ENCODE assay signal across 10 cellular contexts in genomic region chr17:60640503-60640902, GRCh38. TPM values are rescaled to one million over a fixed set of nuclear protein-coding genes. Genes with fewer than 3 reads are reported as not detected.
DNase-seq lines count a peak whose midpoint lies in the region; ATAC-seq, FAIRE-seq and TF ChIP-seq lines count a peak whose summit lies in the region.
"Had no signal": no experiment of that assay in that cellular context is flagged by ENCODE, and none has a peak within 500 bp of the region (broad histone marks: within the 10 kb centered on the region; RNA-seq: fewer than 3 reads in every experiment).

No MANE protein-coding gene starts in this region.

- H2BK120ac ChIP-seq in H1 (replicated peaks; ENCODE audit: low read depth, low read length) = no peak overlapping the region

- no peaks in the 10 kb centered on the region for H3K9me3 Mint-ChIP-seq in activated naive CD4-positive, alpha-beta T cell treated with anti-CD3 and anti-CD28 coated beads, Interleukin-2, amount 50 U/mL, for 72 hours
- no peaks in the 10 kb centered on the region for H3K9me3 Mint-ChIP-seq in activated T-helper 1 cell treated with anti-CD3 and anti-CD28 coated beads, Interleukin-12 subunit alpha, Interleukin-12 subunit beta, Interleukin-2, Interleukin-4 antibody, amounts not matched to agents 30 ng/mL and 10 ng/mL and 1 ng/mL, durations not matched to agents 14 hours and 24 hours and 36 hours
- H3K9me3 Mint-ChIP-seq: T-helper 1 cell treated with Interleukin-12 subunit alpha and Interleukin-12 subunit beta and Interleukin-4 antibody, amounts not matched to agents 30 μg/mL and 1 μg/mL, for 36 hours had no signal

- TF ChIP-seq CTCF in H1 (IDR thresholded peaks at IDR 0.05; ENCODE audit: control extremely low read depth in 1 of 3, insufficient read depth in 1 of 3, low read depth in 1 of 3, low read length in 3 of 3) (peak in 2 of 3 experiments; percentile 32 to 65; a peak in 2 of 4 replicates), retinal pigment epithelial cell (conservative IDR thresholded peaks at IDR 0.05; ENCODE audit: low read depth, low read length) (peak; percentile 65)

- no peak overlapping the region for H2AFZ ChIP-seq in H1 (ENCODE audit: low read length)

- no peak overlapping the region for H3K18ac ChIP-seq in H1 (ENCODE audit: extremely low read depth, low read length)

- no peaks in the 10 kb centered on the region for H3K9me3 ChIP-seq in H1 (ENCODE audit: insufficient read depth in 2 of 2, low read depth in 1 of 2, low read length in 1 of 2)
- H3K9me3 ChIP-seq: BLaER1 had no signal

- WGBS in H1 (ENCODE audit: extremely low coverage in 1 of 2, insufficient coverage in 1 of 2, insufficient read length in 1 of 2, insufficient replicate concordance in 2 of 2, low coverage in 1 of 2, low lambda C conversion rate in 2 of 2, missing lambda C conversion rate in 1 of 2), 2 experiments = 89% methylated on average over 2 of the region's 2 CpGs; no CpG with 5 or more reads in 1 of the 2 experiments

- no peak overlapping the region for H2BK12ac ChIP-seq in H1 (ENCODE audit: low read depth, low read length)

- no peak overlapping the region for H4K91ac ChIP-seq in H1 (replicated peaks; ENCODE audit: insufficient read length, low read length)

- no peaks in the 10 kb centered on the region for H3K4me1 ChIP-seq in H1 (replicated peaks in 1 of 4; ENCODE audit: control insufficient read depth in 3 of 4, insufficient read depth in 4 of 4, low read length in 3 of 4)
- H3K4me1 ChIP-seq: BLaER1 had no signal

- no peak overlapping the region for H3K27ac ChIP-seq in H1 (ENCODE audit: low read depth, low read length)
- H3K27ac ChIP-seq: BLaER1 had no signal

- no peak for TF ChIP-seq EP300 in H1 (IDR thresholded peaks at IDR 0.05; ENCODE audit: borderline replicate concordance in 1 of 2, low read depth in 2 of 2, low read length in 2 of 2)

- TF ChIP-seq POLR2A in H1 (IDR thresholded peaks at IDR 0.05; ENCODE audit: control extremely low read depth in 1 of 2, low read depth in 2 of 2, low read length in 2 of 2) = no peak

- DNase-seq in NCI-H2171 treated with DMSO at 0.1 percent for 48 hours (lab: John Stamatoyannopoulos, UW) (peak; percentile 39), NCI-H2171 (lab: John Stamatoyannopoulos, UW) (no peak), MV-4-11 (lab: John Stamatoyannopoulos, UW) (peak; percentile 19), H1 (ENCODE audit: low read depth in 1 of 2, low spot score in 2 of 2) (no peak), retinal pigment epithelial cell (ENCODE audit: low read depth) (no peak)
- no peak for DNase-seq in activated naive CD4-positive, alpha-beta T cell treated with anti-CD3 and anti-CD28 coated beads, Interleukin-2, amount 50 U/mL, for 72 hours (ENCODE audit: low spot score in 2 of 2)
- DNase-seq in activated T-helper 1 cell treated with anti-CD3 and anti-CD28 coated beads, Interleukin-12 subunit alpha, Interleukin-12 subunit beta, Interleukin-2, Interleukin-4 antibody, amounts not matched to agents 30 ng/mL and 10 ng/mL and 1 ng/mL, durations not matched to agents 14 hours and 24 hours and 36 hours (ENCODE audit: low spot score) = no peak

- H2AK5ac ChIP-seq in H1 (ENCODE audit: low read depth, low read length) = no peak overlapping the region

- peaks cover 0 to 8% of the 10 kb centered on the region in 2 experiments; a peak in 2 of 4 replicates for H3K79me2 ChIP-seq in H1 (ENCODE audit: control insufficient read depth in 1 of 2, insufficient read depth in 2 of 2, low read length in 2 of 2)

- no peak overlapping the region for H2BK5ac ChIP-seq in H1 (ENCODE audit: low read depth, low read length)

- H3K36me3 ChIP-seq in H1 (ENCODE audit: control insufficient read depth in 2 of 4, insufficient read depth in 4 of 4, low read length in 3 of 4) = peaks cover 0 to 6% (median 4%) of the 10 kb centered on the region in 4 experiments; a peak in 5 of 8 replicates

- no peak overlapping the region for H3K23ac ChIP-seq in H1 (ENCODE audit: insufficient read length)

- no peaks in the 10 kb centered on the region for H3K27me3 Mint-ChIP-seq in activated T-helper 1 cell treated with anti-CD3 and anti-CD28 coated beads, Interleukin-12 subunit alpha, Interleukin-12 subunit beta, Interleukin-2, Interleukin-4 antibody, amounts not matched to agents 30 ng/mL and 10 ng/mL and 1 ng/mL, durations not matched to agents 14 hours and 24 hours and 36 hours (ENCODE audit: insufficient read depth)

- intact Hi-C loops in activated T-helper 1 cell treated with anti-CD3 and anti-CD28 coated beads, Interleukin-12 subunit alpha, Interleukin-12 subunit beta, Interleukin-2, Interleukin-4 antibody, amounts not matched to agents 30 ng/mL and 10 ng/mL and 1 ng/mL, durations not matched to agents 14 hours and 24 hours and 36 hours (cut with micrococcal nuclease) = no loop called here

- no peak for ATAC-seq in activated naive CD4-positive, alpha-beta T cell treated with anti-CD3 and anti-CD28 coated beads, Interleukin-2, amount 50 U/mL, for 72 hours
- ATAC-seq in HG02870 (IDR thresholded peaks at IDR 0.05; ENCODE audit: unreplicated experiment) = no peak

- peak overlapping the region in 1 of 2 donors; percentile 10 for H3K27ac Mint-ChIP-seq in activated naive CD4-positive, alpha-beta T cell treated with anti-CD3 and anti-CD28 coated beads, Interleukin-2, amount 50 U/mL, for 72 hours
- no peak overlapping the region for H3K27ac Mint-ChIP-seq in activated T-helper 1 cell treated with anti-CD3 and anti-CD28 coated beads, Interleukin-12 subunit alpha, Interleukin-12 subunit beta, Interleukin-2, Interleukin-4 antibody, amounts not matched to agents 30 ng/mL and 10 ng/mL and 1 ng/mL, durations not matched to agents 14 hours and 24 hours and 36 hours
- H3K27ac Mint-ChIP-seq: T-helper 1 cell treated with Interleukin-12 subunit alpha and Interleukin-12 subunit beta and Interleukin-4 antibody, amounts not matched to agents 30 μg/mL and 1 μg/mL, for 36 hours had no signal

- H2BK20ac ChIP-seq in H1 (ENCODE audit: low read length) = no peak overlapping the region

- H3K4me3 Mint-ChIP-seq in activated T-helper 1 cell treated with anti-CD3 and anti-CD28 coated beads, Interleukin-12 subunit alpha, Interleukin-12 subunit beta, Interleukin-2, Interleukin-4 antibody, amounts not matched to agents 30 ng/mL and 10 ng/mL and 1 ng/mL, durations not matched to agents 14 hours and 24 hours and 36 hours = no peak overlapping the region
- H3K4me3 Mint-ChIP-seq: T-helper 1 cell treated with Interleukin-12 subunit alpha and Interleukin-12 subunit beta and Interleukin-4 antibody, amounts not matched to agents 30 μg/mL and 1 μg/mL, for 36 hours had no signal

- CTCF ChIA-PET in H1 (lab: Charles Lee; ENCODE audit: partially characterized antibody) = interaction anchor here (0.6 to 2.9 kb wide), 47 partner anchors 9 to 1135 kb away, joined by 3 to 29 read pairs (median 5); no protein-coding TSS in a partner anchor

- no peak overlapping the region for H2BK15ac ChIP-seq in H1 (ENCODE audit: low read length)

- no peak overlapping the region for H3K9ac ChIP-seq in H1 (replicated peaks in 1 of 4; ENCODE audit: extremely low read depth in 1 of 4, low read depth in 3 of 4, low read length in 3 of 4)
- H3K9ac ChIP-seq: BLaER1 had no signal

- peaks cover 10% of the 10 kb centered on the region for H3K4me1 Mint-ChIP-seq in activated T-helper 1 cell treated with anti-CD3 and anti-CD28 coated beads, Interleukin-12 subunit alpha, Interleukin-12 subunit beta, Interleukin-2, Interleukin-4 antibody, amounts not matched to agents 30 ng/mL and 10 ng/mL and 1 ng/mL, durations not matched to agents 14 hours and 24 hours and 36 hours (ENCODE audit: low read depth)

- H3K27me3 ChIP-seq in H1 (replicated peaks in 1 of 4; ENCODE audit: control insufficient read depth in 3 of 4, extremely low read depth in 1 of 4, insufficient read depth in 3 of 4, low read length in 3 of 4) = no peaks in the 10 kb centered on the region
- H3K27me3 ChIP-seq: BLaER1 had no signal

- H3K4me2 ChIP-seq in H1 (ENCODE audit: insufficient read depth in 1 of 2, low read depth in 2 of 2, low read length in 2 of 2) = no peak overlapping the region
- H3K4me2 ChIP-seq: BLaER1 had no signal

- no peak overlapping the region for H4K8ac ChIP-seq in H1 (ENCODE audit: extremely low read depth, insufficient read depth, low read length)

- no peak for FAIRE-seq in H1 (lab: Jason Lieb, UNC)

- H3K23me2 ChIP-seq in H1 (ENCODE audit: low read depth, low read length) = no peaks in the 10 kb centered on the region

- POLR2A ChIA-PET in H1 (lab: Charles Lee; ENCODE audit: partially characterized antibody) = interaction anchor here (1.8 to 2.0 kb wide), 2 partner anchors 38 to 41 kb away, joined by 5 read pairs; partner anchors contain the start of gene PPM1D

- H3K36me3 Mint-ChIP-seq in activated naive CD4-positive, alpha-beta T cell treated with anti-CD3 and anti-CD28 coated beads, Interleukin-2, amount 50 U/mL, for 72 hours = no peaks in the 10 kb centered on the region
- H3K36me3 Mint-ChIP-seq in activated T-helper 1 cell treated with anti-CD3 and anti-CD28 coated beads, Interleukin-12 subunit alpha, Interleukin-12 subunit beta, Interleukin-2, Interleukin-4 antibody, amounts not matched to agents 30 ng/mL and 10 ng/mL and 1 ng/mL, durations not matched to agents 14 hours and 24 hours and 36 hours (ENCODE audit: low read depth) = peaks cover 20% of the 10 kb centered on the region

- no peak for TF ChIP-seq RAD21 in H1 (IDR thresholded peaks at IDR 0.05 in 1 of 2, conservative IDR thresholded peaks at IDR 0.05 in 1 of 2; ENCODE audit: low read depth in 2 of 2, low read length in 2 of 2)

- peaks cover 0 to 5% of the 10 kb centered on the region in 2 experiments for H4K20me1 ChIP-seq in H1 (replicated peaks in 1 of 2; ENCODE audit: control insufficient read depth in 1 of 2, insufficient read depth in 2 of 2, low read length in 2 of 2)

- H4K5ac ChIP-seq in H1 (ENCODE audit: insufficient read length, low read depth, low read length) = no peak overlapping the region

- H3K14ac ChIP-seq in H1 (ENCODE audit: insufficient read length) = no peak overlapping the region

- no peak overlapping the region for H3K4me3 ChIP-seq in H1 (ENCODE audit: extremely low read depth in 1 of 4, insufficient read depth in 2 of 4, low read depth in 3 of 4, low read length in 4 of 4)
- no peak overlapping the region for H3K4me3 ChIP-seq in retinal pigment epithelial cell (ENCODE audit: low read length)
- H3K4me3 ChIP-seq: BLaER1 had no signal

- no peak overlapping the region for H3K4ac ChIP-seq in H1 (replicated peaks; ENCODE audit: insufficient read length, low read depth, low read length)

- no peak overlapping the region for H3K56ac ChIP-seq in H1 (replicated peaks; ENCODE audit: insufficient read length, low read depth, low read length)

- H3K79me1 ChIP-seq in H1 (ENCODE audit: low read depth, low read length) = no peaks in the 10 kb centered on the region; the same call in 1 of the 2 replicates

RNA-seq across cellular contexts. Expression of gene BCAS3, which starts 37.1 kb away (rescaled TPM):
- 11.7 and 13.3 TPM in 2 replicates for total RNA-seq in H1 (2021; fragmentation: NEBNext Ultra II Directional; extraction: Animal tissue kit (Norgen Biotek cat#: 25700))
- polyA plus RNA-seq in H1 (2011; rRNA removed) = 9.9 and 13.9 TPM in 2 replicates
- 10.0 TPM for polyA plus RNA-seq in H1 (2011; cell fraction: cytosol; rRNA removed)
- 16.8 TPM for polyA plus RNA-seq in H1 (2011; cell fraction: nucleus; rRNA removed)
- polyA plus RNA-seq in H1 (2012, experiment 1 of 2) = 10.2 to 15.4 TPM (median 11.9 TPM) in 4 replicates
- 5.9 TPM for polyA plus RNA-seq in H1 (2012, experiment 2 of 2)
- 9.3 TPM for polyA plus RNA-seq in H1 (2013, experiment 1 of 2)
- 8.9 TPM for polyA plus RNA-seq in H1 (2013, experiment 2 of 2)
- polyA minus RNA-seq in H1 (2011; rRNA and poly(A)+ RNA removed) = 97.3 and 102 TPM in 2 replicates
- polyA minus RNA-seq in H1 (2011; cell fraction: cytosol; rRNA and poly(A)+ RNA removed) = 21.7 TPM
- polyA minus RNA-seq in H1 (2011; cell fraction: nucleus; rRNA and poly(A)+ RNA removed) = 174 TPM
- 10 to 100 TPM; 10.5 to 24.4 TPM for total RNA-seq in activated naive CD4-positive, alpha-beta T cell treated with anti-CD3 and anti-CD28 coated beads, Interleukin-2, amount 50 U/mL, for 72 hours
- 8.3 and 8.5 TPM in 2 replicates for total RNA-seq in activated T-helper 1 cell treated with anti-CD3 and anti-CD28 coated beads, Interleukin-12 subunit alpha, Interleukin-12 subunit beta, Interleukin-2, Interleukin-4 antibody, amounts not matched to agents 30 ng/mL and 10 ng/mL and 1 ng/mL, durations not matched to agents 14 hours and 24 hours and 36 hours

RNA-seq across cellular contexts. Expression of gene PPM1D, which starts 40.5 kb away (rescaled TPM):
- 15.7 and 16.7 TPM in 2 replicates for total RNA-seq in H1 (2021; fragmentation: NEBNext Ultra II Directional; extraction: Animal tissue kit (Norgen Biotek cat#: 25700))
- polyA plus RNA-seq in H1 (2011; rRNA removed) = 4.9 and 5.0 TPM in 2 replicates
- 5.7 TPM for polyA plus RNA-seq in H1 (2011; cell fraction: cytosol; rRNA removed)
- polyA plus RNA-seq in H1 (2011; cell fraction: nucleus; rRNA removed) = 4.2 TPM
- 9.2 to 15.7 TPM (median 11.0 TPM) in 4 replicates for polyA plus RNA-seq in H1 (2012, experiment 1 of 2)
- polyA plus RNA-seq in H1 (2012, experiment 2 of 2) = 1.5 TPM
- polyA plus RNA-seq in H1 (2013, experiment 1 of 2) = 6.8 TPM
- polyA plus RNA-seq in H1 (2013, experiment 2 of 2) = 6.8 TPM
- 9.9 and 13.2 TPM in 2 replicates for polyA minus RNA-seq in H1 (2011; rRNA and poly(A)+ RNA removed)
- 5.5 TPM for polyA minus RNA-seq in H1 (2011; cell fraction: cytosol; rRNA and poly(A)+ RNA removed)
- polyA minus RNA-seq in H1 (2011; cell fraction: nucleus; rRNA and poly(A)+ RNA removed) = 12.9 TPM
- 10 to 100 TPM; 10.7 to 24.6 TPM for total RNA-seq in activated naive CD4-positive, alpha-beta T cell treated with anti-CD3 and anti-CD28 coated beads, Interleukin-2, amount 50 U/mL, for 72 hours
- total RNA-seq in activated T-helper 1 cell treated with anti-CD3 and anti-CD28 coated beads, Interleukin-12 subunit alpha, Interleukin-12 subunit beta, Interleukin-2, Interleukin-4 antibody, amounts not matched to agents 30 ng/mL and 10 ng/mL and 1 ng/mL, durations not matched to agents 14 hours and 24 hours and 36 hours = 18.6 and 19.7 TPM in 2 replicates

Comparison
In these comparisons a context has a peak if more than half of its experiments do, and no peak if none do; other contexts are left out.
1. DNase-seq: peak in NCI-H2171 treated with DMSO at 0.1 percent for 48 hours (single experiment) and MV-4-11 (single experiment); none in NCI-H2171 (single experiment), H1 (0 of 2), retinal pigment epithelial cell (single experiment), activated naive CD4-positive, alpha-beta T cell treated with anti-CD3 and anti-CD28 coated beads, Interleukin-2, amount 50 U/mL, for 72 hours (0 of 2) and activated T-helper 1 cell treated with anti-CD3 and anti-CD28 coated beads, Interleukin-12 subunit alpha, Interleukin-12 subunit beta, Interleukin-2, Interleukin-4 antibody, amounts not matched to agents 30 ng/mL and 10 ng/mL and 1 ng/mL, durations not matched to agents 14 hours and 24 hours and 36 hours (single experiment).